19 cellular contexts compared by ENCODE assay signal in the genomic region with DNA sequence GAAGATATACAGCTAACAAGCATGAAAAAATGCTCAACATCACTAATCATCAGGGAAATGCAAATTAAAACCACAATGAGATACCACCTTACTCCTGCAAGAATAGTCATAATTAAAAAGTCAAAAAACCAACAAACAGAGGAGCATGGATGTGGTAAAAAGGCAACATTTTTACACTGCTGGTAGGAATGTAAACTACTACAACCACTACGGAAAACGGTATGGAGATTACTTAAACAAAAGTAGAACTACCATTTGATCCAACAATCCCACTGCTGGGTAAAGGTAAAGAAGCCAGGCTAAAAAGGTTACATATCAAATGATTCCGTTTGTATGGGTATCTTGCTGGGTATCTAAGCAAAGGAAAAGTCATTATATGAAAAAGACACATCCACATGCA. TPM values are rescaled to one million over a fixed set of nuclear protein-coding genes. Genes with fewer than 3 reads are reported as not detected.
DNase-seq lines count a peak whose midpoint lies in the region; ATAC-seq and TF ChIP-seq lines count a peak whose summit lies in the region.
"Had no signal": no experiment of that assay in that cellular context is flagged by ENCODE, and none has a peak within 500 bp of the region (broad histone marks: within the 10 kb centered on the region; RNA-seq: fewer than 3 reads in every experiment).

No MANE protein-coding gene starts in this region.

- in situ Hi-C loops in G401 (cut with HindIII; ENCODE audit: low sequenced_read_pairs): no loop called here

- H3K27me3 Mint-ChIP-seq in activated CD4-positive, alpha-beta T cell treated with anti-CD3 and anti-CD28 coated beads for 36 hours: no peaks in the 10 kb centered on the region
- H3K27me3 Mint-ChIP-seq in endodermal cell (ENCODE audit: insufficient read depth): no peaks in the 10 kb centered on the region
- H3K27me3 Mint-ChIP-seq in neural progenitor cell (ENCODE audit: insufficient read depth, low read depth): no peaks in the 10 kb centered on the region
- H3K27me3 Mint-ChIP-seq in activated naive CD4-positive, alpha-beta T cell treated with anti-CD3 and anti-CD28 coated beads for 36 hours (ENCODE audit: low read depth): no peaks in the 10 kb centered on the region
- H3K27me3 Mint-ChIP-seq in CD4-positive, alpha-beta T cell: no peaks in the 10 kb centered on the region

- CTCF ChIA-PET in activated CD4-positive, alpha-beta T cell treated with anti-CD3 and anti-CD28 coated beads for 36 hours (lab: Charles Lee): no interaction called here
- CTCF ChIA-PET in activated naive CD4-positive, alpha-beta T cell treated with anti-CD3 and anti-CD28 coated beads for 36 hours (lab: Charles Lee): interaction anchor here (0.6 kb wide), 1 partner anchor 58 kb away, joined by 3 read pairs; no protein-coding TSS in a partner anchor
- CTCF ChIA-PET in CD4-positive, alpha-beta T cell (lab: Charles Lee): no interaction called here

- no peaks in the 10 kb centered on the region for H3K9me2 ChIP-seq in SU-DHL-6 (replicated peaks; ENCODE audit: insufficient read depth, low read length)

- H3K4me1 Mint-ChIP-seq in activated CD4-positive, alpha-beta T cell treated with anti-CD3 and anti-CD28 coated beads for 36 hours: peaks cover 15% of the 10 kb centered on the region
- H3K4me1 Mint-ChIP-seq in endodermal cell (peaks cover 11% of the 10 kb centered on the region), neural progenitor cell (no peaks in the 10 kb centered on the region)
- H3K4me1 Mint-ChIP-seq in activated naive CD4-positive, alpha-beta T cell treated with anti-CD3 and anti-CD28 coated beads for 36 hours (ENCODE audit: low read depth): peaks cover 18% of the 10 kb centered on the region
- peaks cover 44% of the 10 kb centered on the region for H3K4me1 Mint-ChIP-seq in CD4-positive, alpha-beta T cell (ENCODE audit: low read depth)

- 0 out of 2 replicates have a peak, but pooled peaks cover 4% of the 10 kb centered on the region for H3F3A ChIP-seq in SU-DHL-6 (ENCODE audit: insufficient read depth)
- no peaks in the 10 kb centered on the region for H3F3A ChIP-seq in neural progenitor cell (ENCODE audit: low read depth)

- H3K4me3 ChIP-seq in SU-DHL-6 (ENCODE audit: insufficient read depth, low read length, poor library complexity, severe bottlenecking) (no peak overlapping the region), endodermal cell (ENCODE audit: low read length) (peak overlapping the region; percentile 12), neural progenitor cell (no peak overlapping the region)
- H3K4me3 ChIP-seq: BLaER1 had no signal

- no peak for DNase-seq in activated CD4-positive, alpha-beta T cell treated with anti-CD3 and anti-CD28 coated beads for 36 hours
- DNase-seq in activated CD4-positive, alpha-beta T cell treated with anti-CD3 and anti-CD28 coated beads for 48 hours: no peak
- DNase-seq in endodermal cell (no peak), neural progenitor cell (ENCODE audit: low spot score) (no peak), G401 (ENCODE audit: low spot score) (no peak)
- no peak for DNase-seq in activated naive CD4-positive, alpha-beta T cell treated with anti-CD3 and anti-CD28 coated beads for 36 hours
- DNase-seq in CD4-positive, alpha-beta T cell: no peak
- DNase-seq: DMS153, KG1, NCI-H1092, NCI-H146, NCI-H2081 treated with DMSO at 0.1 percent for 48 hours, NCI-H510A, NCI-H774, RPMI8226, SIG-M5 had no signal

- H3K9me3 Mint-ChIP-seq in activated CD4-positive, alpha-beta T cell treated with anti-CD3 and anti-CD28 coated beads for 36 hours (ENCODE audit: low read depth): peaks cover 24% of the 10 kb centered on the region
- H3K9me3 Mint-ChIP-seq in endodermal cell (peaks cover 34% of the 10 kb centered on the region), neural progenitor cell (peaks cover 61% of the 10 kb centered on the region)
- H3K9me3 Mint-ChIP-seq in activated naive CD4-positive, alpha-beta T cell treated with anti-CD3 and anti-CD28 coated beads for 36 hours: peaks cover 44% of the 10 kb centered on the region
- H3K9me3 Mint-ChIP-seq in CD4-positive, alpha-beta T cell: peaks cover 17% of the 10 kb centered on the region

- H3K27ac Mint-ChIP-seq in activated CD4-positive, alpha-beta T cell treated with anti-CD3 and anti-CD28 coated beads for 36 hours: peak overlapping the region; percentile 42
- no peak overlapping the region for H3K27ac Mint-ChIP-seq in endodermal cell
- H3K27ac Mint-ChIP-seq in neural progenitor cell: no peak overlapping the region
- no peak overlapping the region for H3K27ac Mint-ChIP-seq in activated naive CD4-positive, alpha-beta T cell treated with anti-CD3 and anti-CD28 coated beads for 36 hours
- no peak overlapping the region for H3K27ac Mint-ChIP-seq in CD4-positive, alpha-beta T cell

- peaks cover 99% of the 10 kb centered on the region for H3K79me2 ChIP-seq in SU-DHL-6 (ENCODE audit: insufficient read depth, low read length)
- H3K79me2 ChIP-seq in neural progenitor cell (ENCODE audit: low read depth): peaks cover 100% of the 10 kb centered on the region

- H3K27ac ChIP-seq in SU-DHL-6 (ENCODE audit: low read depth, low read length): no peak overlapping the region
- H3K27ac ChIP-seq in endodermal cell (ENCODE audit: low read depth, low read length): no peak overlapping the region
- H3K27ac ChIP-seq in neural progenitor cell: no peak overlapping the region
- no peak overlapping the region for H3K27ac ChIP-seq in CD4-positive, alpha-beta T cell (ENCODE audit: low read depth, low read length)
- H3K27ac ChIP-seq: 22Rv1, BLaER1 had no signal

- 90 to 94% methylated on average over 2 to 3 of the region's 3 CpGs for WGBS in endodermal cell (ENCODE audit: insufficient coverage in 1 of 2, insufficient read length in 1 of 2), 2 experiments

- POLR2A ChIA-PET in activated CD4-positive, alpha-beta T cell treated with anti-CD3 and anti-CD28 coated beads for 36 hours (lab: Charles Lee): no interaction called here
- POLR2A ChIA-PET in CD4-positive, alpha-beta T cell (lab: Charles Lee): interaction anchor here (0.6 kb wide), 2 partner anchors 101 to 295 kb away, joined by 3 read pairs; no protein-coding TSS in a partner anchor

- TF ChIP-seq CTCF in SU-DHL-6 (IDR thresholded peaks at IDR 0.05; ENCODE audit: insufficient read depth, low read length, poor library complexity, severe bottlenecking): no peak
- TF ChIP-seq CTCF in endodermal cell (conservative IDR thresholded peaks at IDR 0.05): peak; percentile 43
- TF ChIP-seq CTCF in neural progenitor cell (IDR thresholded peaks at IDR 0.05): peak; percentile 6
- TF ChIP-seq CTCF in CD4-positive, alpha-beta T cell (IDR thresholded peaks at IDR 0.05): no peak

- H3K27me3 ChIP-seq in SU-DHL-6 (ENCODE audit: low read length) (no peaks in the 10 kb centered on the region), endodermal cell (ENCODE audit: control insufficient read depth, insufficient read depth, low read length, poor library complexity, severe bottlenecking) (no peaks in the 10 kb centered on the region), neural progenitor cell (no peaks in the 10 kb centered on the region)
- H3K27me3 ChIP-seq in CD4-positive, alpha-beta T cell (ENCODE audit: control insufficient read depth, insufficient read depth, low read length): no peaks in the 10 kb centered on the region
- H3K27me3 ChIP-seq: BLaER1 had no signal

- H3K9me3 ChIP-seq in SU-DHL-6 (ENCODE audit: insufficient read depth, low read length) (peaks cover 24% of the 10 kb centered on the region; the same call in 1 of the 2 replicates), endodermal cell (ENCODE audit: control insufficient read depth, low read length) (peaks cover 41% of the 10 kb centered on the region), neural progenitor cell (ENCODE audit: low read depth) (peaks cover 9% of the 10 kb centered on the region)
- H3K9me3 ChIP-seq in CD4-positive, alpha-beta T cell (ENCODE audit: control insufficient read depth, low read length): peaks cover 43% of the 10 kb centered on the region

- H3K36me3 Mint-ChIP-seq in activated CD4-positive, alpha-beta T cell treated with anti-CD3 and anti-CD28 coated beads for 36 hours (ENCODE audit: low read depth): peaks cover 66% of the 10 kb centered on the region
- H3K36me3 Mint-ChIP-seq in endodermal cell (ENCODE audit: low read depth) (peaks cover 42% of the 10 kb centered on the region), neural progenitor cell (peaks cover 37% of the 10 kb centered on the region)
- H3K36me3 Mint-ChIP-seq in activated naive CD4-positive, alpha-beta T cell treated with anti-CD3 and anti-CD28 coated beads for 36 hours (ENCODE audit: low read depth): peaks cover 56% of the 10 kb centered on the region
- peaks cover 81% of the 10 kb centered on the region for H3K36me3 Mint-ChIP-seq in CD4-positive, alpha-beta T cell (ENCODE audit: low read depth)

- H2AFZ ChIP-seq in SU-DHL-6 (ENCODE audit: low read depth, low read length, severe bottlenecking) (no peak overlapping the region), neural progenitor cell (replicated peaks) (no peak overlapping the region)

- H3K4me2 ChIP-seq in SU-DHL-6 (ENCODE audit: low read depth, low read length, poor library complexity, severe bottlenecking): peak overlapping the region; percentile 23
- H3K4me2 ChIP-seq in neural progenitor cell: no peak overlapping the region
- H3K4me2 ChIP-seq: BLaER1 had no signal

- H3K36me3 ChIP-seq in SU-DHL-6 (ENCODE audit: low read length) (peaks cover 24% of the 10 kb centered on the region), endodermal cell (ENCODE audit: control insufficient read depth, insufficient read depth, low read length) (peaks cover 17% of the 10 kb centered on the region), neural progenitor cell (no peaks in the 10 kb centered on the region)

- no peak for ATAC-seq in activated CD4-positive, alpha-beta T cell treated with anti-CD3 and anti-CD28 coated beads for 36 hours
- ATAC-seq in CD4-positive, alpha-beta T cell (ENCODE audit: poor library complexity): no peak

- H4K20me1 ChIP-seq in SU-DHL-6 (ENCODE audit: low read depth, low read length): no peaks in the 10 kb centered on the region
- no peaks in the 10 kb centered on the region for H4K20me1 ChIP-seq in neural progenitor cell (ENCODE audit: low read depth)

- intact Hi-C loops in activated CD4-positive, alpha-beta T cell treated with anti-CD3 and anti-CD28 coated beads for 36 hours (cut with DNase I, micrococcal nuclease): no loop called here
- intact Hi-C loops in activated naive CD4-positive, alpha-beta T cell treated with anti-CD3 and anti-CD28 coated beads for 36 hours (cut with micrococcal nuclease): no loop called here
- intact Hi-C loops in CD4-positive, alpha-beta T cell (cut with DNase I, micrococcal nuclease): no loop called here

- H3K4me1 ChIP-seq in endodermal cell (ENCODE audit: control insufficient read depth, insufficient read depth, low read length) (no peaks in the 10 kb centered on the region), neural progenitor cell (peaks cover 15% of the 10 kb centered on the region)
- H3K4me1 ChIP-seq: BLaER1 had no signal

- H3K9ac ChIP-seq in SU-DHL-6 (ENCODE audit: low read length) (no peak overlapping the region), endodermal cell (ENCODE audit: extremely low read depth, low read length, poor library complexity, severe bottlenecking) (no peak overlapping the region), neural progenitor cell (no peak overlapping the region)
- H3K9ac ChIP-seq: BLaER1 had no signal

- no peak overlapping the region for H3K4me3 Mint-ChIP-seq in activated CD4-positive, alpha-beta T cell treated with anti-CD3 and anti-CD28 coated beads for 36 hours
- H3K4me3 Mint-ChIP-seq in endodermal cell (no peak overlapping the region), neural progenitor cell (no peak overlapping the region)
- H3K4me3 Mint-ChIP-seq in activated naive CD4-positive, alpha-beta T cell treated with anti-CD3 and anti-CD28 coated beads for 36 hours: no peak overlapping the region
- H3K4me3 Mint-ChIP-seq in CD4-positive, alpha-beta T cell: no peak overlapping the region

RNA-seq across cellular contexts. Expression of a gene that starts 53.8 kb away (rescaled TPM):
- 10 to 100 TPM; 27.1 to 36.0 TPM for total RNA-seq in activated CD4-positive, alpha-beta T cell treated with anti-CD3 and anti-CD28 coated beads for 36 hours
- total RNA-seq in endodermal cell (10 to 100 TPM; 26.8 to 29.8 TPM), neural progenitor cell (ENCODE audit: low replicate concordance) (23.8 and 38.3 TPM in 2 replicates)
- polyA plus RNA-seq in endodermal cell (2013, experiment 1 of 2): 20.2 TPM
- 22.0 TPM for polyA plus RNA-seq in endodermal cell (2013, experiment 2 of 2)
- 10 to 100 TPM; 28.0 to 29.7 TPM for total RNA-seq in activated naive CD4-positive, alpha-beta T cell treated with anti-CD3 and anti-CD28 coated beads for 36 hours
- 14.0 and 22.4 TPM in 2 replicates for total RNA-seq in G401 (2014; rRNA removed; shearing (Covaris generic))
- total RNA-seq in CD4-positive, alpha-beta T cell: 10 to 100 TPM; 35.6 to 37.7 TPM

Comparison
In these comparisons a context has a peak if more than half of its experiments do, and no peak if none do; other contexts are left out.
1. CTCF ChIP-seq: peak in endodermal cell (single experiment) and neural progenitor cell (single experiment); none in SU-DHL-6 (single experiment) and CD4-positive, alpha-beta T cell (single experiment).